Comparison of ENCODE assay signal across 10 cellular contexts in genomic region chr10:62019013-62019684, GRCh38.
DNase-seq lines count a peak whose midpoint lies in the region; ATAC-seq, FAIRE-seq and TF ChIP-seq lines count a peak whose summit lies in the region.
"Had no signal": no experiment of that assay in that cellular context is flagged by ENCODE, and none has a peak within 500 bp of the region (broad histone marks: within the 10 kb centered on the region; RNA-seq: fewer than 3 reads in every experiment).

No MANE protein-coding gene starts in this region.

- H3K27ac ChIP-seq in duodenal mucosa (ENCODE audit: low read depth, low read length) (peak overlapping the region; percentile 8), rectal smooth muscle tissue (ENCODE audit: low read depth, low read length) (peak overlapping the region; percentile 45)
- H3K27ac ChIP-seq: KMS-11 had no signal

- H3K4me3 ChIP-seq in duodenal mucosa (ENCODE audit: low read depth in 1 of 2, low read length in 2 of 2) (no peak overlapping the region), rectal smooth muscle tissue (ENCODE audit: low read length) (no peak overlapping the region)

- no peak for ATAC-seq in GM18873 (IDR thresholded peaks at IDR 0.05; ENCODE audit: low FRiP score, unreplicated experiment)

- no peaks in the 10 kb centered on the region for H3K27me3 ChIP-seq in duodenal mucosa (ENCODE audit: control insufficient read depth in 1 of 2, insufficient read depth in 2 of 2, low read length in 2 of 2)
- no peaks in the 10 kb centered on the region for H3K27me3 ChIP-seq in rectal smooth muscle tissue (ENCODE audit: control insufficient read depth, insufficient read depth, low read length)

- H3K9me3 ChIP-seq in duodenal mucosa (ENCODE audit: control insufficient read depth in 1 of 2, low read length in 2 of 2), result no peaks in the 10 kb centered on the region

- peak overlapping the region in 1 of 2 donors; percentile 20 for H3K9ac ChIP-seq in duodenal mucosa (ENCODE audit: low read depth in 1 of 2, low read length in 2 of 2)
- no peak overlapping the region for H3K9ac ChIP-seq in rectal smooth muscle tissue (ENCODE audit: low read length)
- H3K9ac ChIP-seq: KMS-11 had no signal

- H3K4me1 ChIP-seq in duodenal mucosa (ENCODE audit: control insufficient read depth in 1 of 2, insufficient read depth in 2 of 2, low read length in 2 of 2) (peaks cover 55 to 80% of the 10 kb centered on the region in 2 donors), rectal smooth muscle tissue (ENCODE audit: control insufficient read depth, insufficient read depth, low read length) (peaks cover 34% of the 10 kb centered on the region)

- no peaks in the 10 kb centered on the region for H3K36me3 ChIP-seq in duodenal mucosa (ENCODE audit: control insufficient read depth in 1 of 2, insufficient read depth in 2 of 2, low read length in 2 of 2)
- H3K36me3 ChIP-seq in rectal smooth muscle tissue (ENCODE audit: control insufficient read depth, insufficient read depth, low read length), result no peaks in the 10 kb centered on the region

- TF ChIP-seq POLR2A in GM12891 (IDR thresholded peaks at IDR 0.05; ENCODE audit: low read depth, low read length), result no peak

- DNase-seq in GM12891 (ENCODE audit: insufficient read length, low spot score) (no peak), NCI-H748 treated with DMSO at 0.1 percent for 48 hours (lab: John Stamatoyannopoulos, UW) (peak; percentile 5), NCI-H526 (lab: John Stamatoyannopoulos, UW) (no peak), RCC 7860 (ENCODE audit: low spot score) (no peak)
- DNase-seq in activated effector memory CD4-positive, alpha-beta T cell treated with Interleukin-2 at 50 U/mL for 16 hours, result no peak
- DNase-seq: SIG-M5 had no signal

- no peak for FAIRE-seq in GM12891 (lab: Jason Lieb, UNC)
- no peak for FAIRE-seq in RCC 7860 (lab: Jason Lieb, UNC)

TF ChIP-seq in GM12891, 5 proteins besides CTCF, POLR2A, EP300 and RAD21:
- no peak for TF ChIP-seq POLR2AphosphoS5 (IDR thresholded peaks at IDR 0.05; ENCODE audit: low read depth, low read length)
- TF ChIP-seq SPI1 (IDR thresholded peaks at IDR 0.05; ENCODE audit: low read depth, low read length), result 0 out of 2 replicates have a peak, but pooled peaks have one; percentile 10
